In genomic region chr3:160006282-160007163, GRCh38 we compare ENCODE assay signal across 8 cellular contexts. TPM values are rescaled to one million over a fixed set of nuclear protein-coding genes. Genes with fewer than 3 reads are reported as not detected.
DNase-seq lines count a peak whose midpoint lies in the region; ATAC-seq and TF ChIP-seq lines count a peak whose summit lies in the region.

No MANE protein-coding gene starts in this region.

- H3K9ac ChIP-seq in PC-3 (ENCODE audit: low read length), result no peak overlapping the region
- H3K9ac ChIP-seq in liver (ENCODE audit: low read depth in 1 of 2, low read length in 2 of 2), result no peak overlapping the region

- intact Hi-C loops in PC-3 (cut with micrococcal nuclease), result loop anchor here (1.0 to 5.0 kb wide), 7 partner anchors 19 to 743 kb away; no protein-coding TSS in a partner anchor

- H3K4me2 ChIP-seq in PC-3 (ENCODE audit: low read length), result no peak overlapping the region

- H4K20me1 ChIP-seq in PC-3 (ENCODE audit: low read length), result no peaks in the 10 kb centered on the region

- H3K36me3 ChIP-seq in PC-3 (ENCODE audit: low read depth, low read length) (no peaks in the 10 kb centered on the region), liver (ENCODE audit: control insufficient read depth in 4 of 4, insufficient read depth in 3 of 4, low read depth in 1 of 4, low read length in 3 of 4) (no peaks in the 10 kb centered on the region)

- in situ Hi-C loops in KBM-7 (cut with MboI; ENCODE audit: low pct_unique_long_range_greater_than_20kb, low sequenced_read_pairs), result loop anchor here (25.0 kb wide), 1 partner anchor 744 kb away; no protein-coding TSS in a partner anchor

- no peaks in the 10 kb centered on the region for H3K27me3 ChIP-seq in PC-3 (ENCODE audit: low read length)
- H3K27me3 ChIP-seq in liver (ENCODE audit: control insufficient read depth in 4 of 4, insufficient read depth in 4 of 4, low read length in 3 of 4), result no peaks in the 10 kb centered on the region

- peak; percentile 95 to 96 for TF ChIP-seq RAD21 in liver (IDR thresholded peaks at IDR 0.05)

- WGBS in liver, result 11% methylated on average over 3 of the region's 3 CpGs

- CTCF ChIA-PET in PC-3 (lab: Charles Lee), result interaction anchor here (0.6 to 3.6 kb wide), 12 partner anchors 17 to 443 kb away, joined by 3 to 27 read pairs (median 6); partner anchors contain the start of gene IL12A

- ATAC-seq in GM21367 (IDR thresholded peaks at IDR 0.05; ENCODE audit: unreplicated experiment) (peak; percentile 34), PC-3 (peak; percentile 88)

- POLR2A ChIA-PET in PC-3 (lab: Charles Lee; ENCODE audit: unreplicated experiment), result no interaction called here

- H3K79me2 ChIP-seq in PC-3 (ENCODE audit: low read length), result no peaks in the 10 kb centered on the region

- no peaks in the 10 kb centered on the region for H3F3A ChIP-seq in PC-3 (ENCODE audit: low read length, unreplicated experiment)

- no peaks in the 10 kb centered on the region for H3K9me3 ChIP-seq in PC-3 (ENCODE audit: low read length)
- no peaks in the 10 kb centered on the region for H3K9me3 ChIP-seq in liver (ENCODE audit: control insufficient read depth in 4 of 4, low read length in 3 of 4)

- DNase-seq in EL (peak; percentile 79), KBM-7 (peak; percentile 72), PC-3 (peak; percentile 84), choroid plexus epithelial cell (ENCODE audit: low read depth) (peak; percentile 90), ureter (ENCODE audit: low spot score) (peak; percentile 57)
- DNase-seq in stimulated activated CD4-positive, alpha-beta T cell treated with anti-CD3 and anti-CD28 coated beads, Interleukin-2, amount 100 ng/mL, for 24 hours, result no peak

- H2AFZ ChIP-seq in PC-3 (ENCODE audit: low read length), result 0 out of 2 replicates have a peak overlapping the region, but pooled peaks have one; percentile 37

- BruUV-seq in PC-3 (replicated peaks; lab: Mats Ljungman, UMichigan), result no TSS peak

- H3K4me3 ChIP-seq in PC-3 (ENCODE audit: low read length), result no peak overlapping the region
- no peak overlapping the region for H3K4me3 ChIP-seq in choroid plexus epithelial cell (ENCODE audit: low read depth, low read length)
- no peak overlapping the region for H3K4me3 ChIP-seq in liver (ENCODE audit: low read depth in 1 of 3, low read length in 3 of 3)

- H3K9me2 ChIP-seq in PC-3 (replicated peaks; ENCODE audit: low read length), result no peaks in the 10 kb centered on the region

- TF ChIP-seq CTCF in PC-3 (conservative IDR thresholded peaks at IDR 0.05; ENCODE audit: low read depth, low read length) (peak; percentile 96), choroid plexus epithelial cell (conservative IDR thresholded peaks at IDR 0.05; ENCODE audit: low read depth, low read length) (peak; percentile 99), liver (IDR thresholded peaks at IDR 0.05; ENCODE audit: low read depth, low read length, missing input control) (peak; percentile 79)

- H3K4me1 ChIP-seq in PC-3 (ENCODE audit: insufficient read depth, low read length) (no peaks in the 10 kb centered on the region), liver (ENCODE audit: control insufficient read depth in 4 of 4, insufficient read depth in 4 of 4, low read length in 3 of 4) (peaks cover 0 to 2% (median 0%) of the 10 kb centered on the region in 4 donors)

- H3K27ac ChIP-seq in PC-3 (ENCODE audit: low read length) (no peak overlapping the region), liver (ENCODE audit: low read depth in 1 of 2, low read length in 2 of 2) (no peak overlapping the region)

TF ChIP-seq in liver, 16 proteins besides CTCF, POLR2A, EP300 and RAD21:
- no peak for TF ChIP-seq MAX (IDR thresholded peaks at IDR 0.05)
- no peak for TF ChIP-seq REST (IDR thresholded peaks at IDR 0.05)
- TF ChIP-seq YY1 (IDR thresholded peaks at IDR 0.05), result no peak
- TF ChIP-seq FOXA1 (IDR thresholded peaks at IDR 0.05), result no peak
- TF ChIP-seq NR2F2 (IDR thresholded peaks at IDR 0.05), result no peak
- no peak for TF ChIP-seq JUND (IDR thresholded peaks at IDR 0.05)
- no peak for TF ChIP-seq ZBTB33 (IDR thresholded peaks at IDR 0.05)
- TF ChIP-seq SP1 (IDR thresholded peaks at IDR 0.05), result no peak
- no peak for TF ChIP-seq ATF3 (IDR thresholded peaks at IDR 0.05)
- no peak for TF ChIP-seq GABPA (IDR thresholded peaks at IDR 0.05 in 1 of 2, conservative IDR thresholded peaks at IDR 0.05 in 1 of 2)
- no peak for TF ChIP-seq RXRA (IDR thresholded peaks at IDR 0.05)
- no peak for TF ChIP-seq FOXA2 (IDR thresholded peaks at IDR 0.05)
- TF ChIP-seq HNF4A (conservative IDR thresholded peaks at IDR 0.05), result no peak
- no peak for TF ChIP-seq EGR1 (IDR thresholded peaks at IDR 0.05; ENCODE audit: low read depth in 2 of 2)
- TF ChIP-seq TAF1 (conservative IDR thresholded peaks at IDR 0.05), result no peak
- no peak for TF ChIP-seq HNF4G (IDR thresholded peaks at IDR 0.05)

RNA-seq across cellular contexts. Expression of gene IL12A, which starts 17.9 kb away (rescaled TPM):
- total RNA-seq in PC-3 (2014; rRNA removed) (6.5 and 8.3 TPM in 2 replicates), liver (under 1 TPM; 0.08 to 0.09 TPM), ureter (1.1 TPM)
- under 1 TPM in 1 of 2 donors, not detected in 1; 0.25 TPM for polyA plus RNA-seq in liver

Comparison
In these comparisons a context has a peak if more than half of its experiments do, and no peak if none do; other contexts are left out.
1. DNase-seq: peak in EL (single experiment), KBM-7 (single experiment), PC-3 (single experiment), choroid plexus epithelial cell (single experiment) and ureter (single experiment); none in stimulated activated CD4-positive, alpha-beta T cell treated with anti-CD3 and anti-CD28 coated beads, Interleukin-2, amount 100 ng/mL, for 24 hours (0 of 2).
2. Peak in every context shown above with its lines, with median percentiles within 50 percentile points of each other: CTCF ChIP-seq.